13 cellular contexts compared by ENCODE assay signal in the genomic region with DNA sequence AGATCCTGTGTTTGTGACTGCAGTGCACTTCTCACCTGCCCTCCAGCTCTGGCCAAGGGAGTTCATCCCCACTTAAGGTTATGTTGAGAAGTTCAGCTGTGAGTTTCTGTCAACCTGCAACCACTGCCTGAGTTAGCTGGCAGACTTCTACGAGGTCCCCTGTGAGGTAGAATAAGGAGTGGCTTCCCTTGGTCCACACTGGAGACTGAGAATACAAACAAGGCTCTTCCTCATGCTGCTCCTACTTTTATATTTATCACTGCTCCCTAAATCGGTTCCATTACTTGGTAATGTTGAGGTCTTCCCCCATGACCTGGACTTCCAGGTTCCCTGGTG.
DNase-seq lines count a peak whose midpoint lies in the region; ATAC-seq and TF ChIP-seq lines count a peak whose summit lies in the region.
"Had no signal": no experiment of that assay in that cellular context is flagged by ENCODE, and none has a peak within 500 bp of the region (broad histone marks: within the 10 kb centered on the region; RNA-seq: fewer than 3 reads in every experiment).

No MANE protein-coding gene starts in this region.

- H3K9me2 ChIP-seq in DOHH2 (replicated peaks; ENCODE audit: control insufficient read depth, low read length) (no peaks in the 10 kb centered on the region), MM.1S (replicated peaks; ENCODE audit: insufficient read depth, low read length) (no peaks in the 10 kb centered on the region)

- H3K79me2 ChIP-seq in DOHH2 (ENCODE audit: control insufficient read depth, low read length) (no peaks in the 10 kb centered on the region), MM.1S (ENCODE audit: low read length) (no peaks in the 10 kb centered on the region)

- H3K27me3 ChIP-seq in DOHH2 (ENCODE audit: control insufficient read depth, low read length) (0 out of 2 replicates have a peak, but pooled peaks cover 3% of the 10 kb centered on the region), MM.1S (replicated peaks; ENCODE audit: insufficient read depth, low read length) (no peaks in the 10 kb centered on the region)

- H4K20me1 ChIP-seq in DOHH2 (ENCODE audit: control insufficient read depth, insufficient read depth, low read depth, low read length), result no peaks in the 10 kb centered on the region
- H4K20me1 ChIP-seq in MM.1S (ENCODE audit: insufficient read depth, low read length), result no peaks in the 10 kb centered on the region

- H3K4me3 ChIP-seq in DOHH2 (ENCODE audit: low read length) (0 out of 2 replicates have a peak overlapping the region, but pooled peaks have one; percentile 13), MM.1S (ENCODE audit: low read length) (peak overlapping the region; percentile 31)
- H3K4me3 ChIP-seq: skin epidermis had no signal

- H3K27ac ChIP-seq in DOHH2 (ENCODE audit: low read depth, low read length) (no peak overlapping the region), MM.1S (ENCODE audit: low read length) (peak overlapping the region; percentile 91)

- H3F3A ChIP-seq in DOHH2 (ENCODE audit: control insufficient read depth, insufficient read depth) (no peaks in the 10 kb centered on the region), MM.1S (ENCODE audit: insufficient read depth, low read length) (peaks cover 37% of the 10 kb centered on the region)

- H3K4me2 ChIP-seq in DOHH2 (ENCODE audit: low read length), result peak overlapping the region; percentile 20
- peak overlapping the region; percentile 74 for H3K4me2 ChIP-seq in MM.1S (ENCODE audit: low read depth, low read length)

- ATAC-seq in GM19455 (IDR thresholded peaks at IDR 0.05; ENCODE audit: unreplicated experiment), result peak; percentile 50
- ATAC-seq in HG02884 (IDR thresholded peaks at IDR 0.05; ENCODE audit: unreplicated experiment), result peak; percentile 39
- ATAC-seq: Right ventricle myocardium inferior had no signal

- H3K4me1 ChIP-seq in DOHH2 (ENCODE audit: control insufficient read depth, low read length) (peaks cover 16% of the 10 kb centered on the region), MM.1S (ENCODE audit: low read length) (peaks cover 42% of the 10 kb centered on the region)

- DNase-seq in MM.1S (no peak), GM10266 (ENCODE audit: extremely low spot score) (no peak), kidney glomerular epithelial cell (lab: John Stamatoyannopoulos, UW) (no peak), EL (no peak), DMS53 treated with DMSO at 0.1 percent for 48 hours (lab: John Stamatoyannopoulos, UW; ENCODE audit: unreplicated experiment) (no peak)
- DNase-seq: activated CD4-positive, CD25-positive, alpha-beta regulatory T cell; activated effector memory CD4-positive, alpha-beta T cell treated with Interleukin-2 at 50 U/mL for 16 hours; NCI-H2171 had no signal

- no peaks in the 10 kb centered on the region for H3K9me3 ChIP-seq in DOHH2 (ENCODE audit: control insufficient read depth, insufficient read depth, low read length)
- no peaks in the 10 kb centered on the region for H3K9me3 ChIP-seq in MM.1S (replicated peaks; ENCODE audit: insufficient read depth, low read length)

- H2AFZ ChIP-seq in MM.1S (ENCODE audit: low read length), result peak overlapping the region; percentile 79

- H3K9ac ChIP-seq in MM.1S (ENCODE audit: low read length), result peak overlapping the region; percentile 32; the same call in 1 of the 2 replicates

- TF ChIP-seq CTCF in DOHH2 (IDR thresholded peaks at IDR 0.05; ENCODE audit: low read depth, low read length, poor library complexity, severe bottlenecking) (no peak), MM.1S (IDR thresholded peaks at IDR 0.05; ENCODE audit: low read length) (no peak), GM10266 (IDR thresholded peaks at IDR 0.05; ENCODE audit: control insufficient read depth, insufficient read depth, low read depth, missing control alignments) (no peak)

- no peaks in the 10 kb centered on the region for H3K36me3 ChIP-seq in DOHH2 (ENCODE audit: control insufficient read depth, low read length)
- H3K36me3 ChIP-seq in MM.1S (replicated peaks; ENCODE audit: insufficient read depth, low read length), result no peaks in the 10 kb centered on the region
